In the genomic region with DNA sequence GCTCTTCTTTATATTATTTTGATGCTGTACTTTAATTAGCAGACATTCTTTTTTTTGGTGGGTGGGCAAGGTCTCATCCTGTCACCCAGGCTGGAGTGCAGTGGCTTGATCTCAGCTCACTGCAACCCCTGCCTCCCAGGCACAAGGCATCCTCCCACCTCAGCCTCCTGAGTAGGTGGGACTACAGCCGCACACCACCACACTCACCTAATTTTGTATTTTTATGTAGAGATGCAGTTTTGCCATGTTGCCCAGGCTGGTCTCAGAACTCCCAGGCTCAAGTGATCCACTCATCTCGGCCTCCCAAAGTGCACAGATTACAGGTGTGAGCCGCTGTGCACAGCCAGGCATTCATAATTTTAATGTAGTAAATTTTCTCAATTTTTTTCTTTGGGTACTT, we compare ENCODE assay signal across 14 cellular contexts.
"Had no signal": no experiment of that assay in that cellular context is flagged by ENCODE, and none has a peak within 500 bp of the region (broad histone marks: within the 10 kb centered on the region; RNA-seq: fewer than 3 reads in every experiment).

No MANE protein-coding gene starts in this region.

- H3K36me3 Mint-ChIP-seq: naive thymus-derived CD4-positive, alpha-beta T cell; stimulated activated naive B cell treated with anti-CD40 and anti-IgM and Interleukin-4, amounts not matched to agents 10 μg/mL and 1 μg/mL and 100 μg/mL, for 72 hours had no signal

- H3K27ac Mint-ChIP-seq: dendritic cell treated with granulocyte-macrophage colony-stimulating factor and Interleukin-4, amounts not matched to agents 40 ng/mL and 50 ng/mL, for 4 days; naive thymus-derived CD4-positive, alpha-beta T cell; stimulated activated naive B cell treated with anti-CD40 and anti-IgM and Interleukin-4, amounts not matched to agents 10 μg/mL and 1 μg/mL and 100 μg/mL, for 72 hours; stimulated activated naive CD8-positive, alpha-beta T cell treated with anti-CD3 and anti-CD28 coated beads, Interleukin-15, amount 100 ng/mL, for 72 hours had no signal

- H3K4me3 Mint-ChIP-seq: dendritic cell treated with granulocyte-macrophage colony-stimulating factor and Interleukin-4, amounts not matched to agents 40 ng/mL and 50 ng/mL, for 4 days; naive thymus-derived CD4-positive, alpha-beta T cell; stimulated activated naive B cell treated with anti-CD40 and anti-IgM and Interleukin-4, amounts not matched to agents 10 μg/mL and 1 μg/mL and 100 μg/mL, for 72 hours; stimulated activated naive CD8-positive, alpha-beta T cell treated with anti-CD3 and anti-CD28 coated beads, Interleukin-15, amount 100 ng/mL, for 72 hours had no signal

- H3K27me3 Mint-ChIP-seq: dendritic cell treated with granulocyte-macrophage colony-stimulating factor and Interleukin-4, amounts not matched to agents 40 ng/mL and 50 ng/mL, for 4 days; naive thymus-derived CD4-positive, alpha-beta T cell; stimulated activated naive B cell treated with anti-CD40 and anti-IgM and Interleukin-4, amounts not matched to agents 10 μg/mL and 1 μg/mL and 100 μg/mL, for 72 hours; stimulated activated naive CD8-positive, alpha-beta T cell treated with anti-CD3 and anti-CD28 coated beads, Interleukin-15, amount 100 ng/mL, for 72 hours had no signal

- DNase-seq: erythroblast; foreskin keratinocyte; left colon; mammary epithelial cell; naive thymus-derived CD4-positive, alpha-beta T cell; psoas muscle; sigmoid colon; stimulated activated CD4-positive, alpha-beta T cell treated with anti-CD3 and anti-CD28 coated beads, Interleukin-2, amount 100 ng/mL, for 24 hours; stimulated activated CD4-positive, alpha-beta T cell treated with anti-CD3 and anti-CD28 coated beads, Interleukin-4, amount 100 ng/mL, for 4 hours; stimulated activated naive B cell treated with anti-CD40 and anti-IgM and Interleukin-4, amounts not matched to agents 10 μg/mL and 1 μg/mL and 100 μg/mL, for 72 hours; stimulated activated naive CD8-positive, alpha-beta T cell treated with anti-CD3 and anti-CD28 coated beads, Interleukin-15, amount 100 ng/mL, for 72 hours; testis; upper lobe of right lung had no signal

- H3K4me1 Mint-ChIP-seq: naive thymus-derived CD4-positive, alpha-beta T cell; stimulated activated naive B cell treated with anti-CD40 and anti-IgM and Interleukin-4, amounts not matched to agents 10 μg/mL and 1 μg/mL and 100 μg/mL, for 72 hours; stimulated activated naive CD8-positive, alpha-beta T cell treated with anti-CD3 and anti-CD28 coated beads, Interleukin-15, amount 100 ng/mL, for 72 hours had no signal

- ATAC-seq: foreskin keratinocyte; left colon; naive thymus-derived CD4-positive, alpha-beta T cell; psoas muscle; stimulated activated naive B cell treated with anti-CD40 and anti-IgM and Interleukin-4, amounts not matched to agents 10 μg/mL and 1 μg/mL and 100 μg/mL, for 72 hours; stimulated activated naive CD8-positive, alpha-beta T cell treated with anti-CD3 and anti-CD28 coated beads, Interleukin-15, amount 100 ng/mL, for 72 hours; upper lobe of right lung had no signal
